ENCODE assay signal across 1 cellular context in genomic region chr1:28123461-28123961, GRCh38.
TF ChIP-seq lines count a peak whose summit lies in the region.

No MANE protein-coding gene starts in this region.

TF ChIP-seq in HepG2, 621 proteins besides CTCF, POLR2A, EP300 and RAD21:
- TF ChIP-seq CEBPB (IDR thresholded peaks at IDR 0.05; ENCODE audit: borderline replicate concordance, low read depth, low read length) (peak; percentile 79; the same call in 1 of the 2 replicates), ZNF775 (CRISPR knock-in tag; IDR thresholded peaks at IDR 0.05; ENCODE audit: borderline replicate concordance) (0 out of 2 replicates have a peak, but pooled peaks have one; percentile 57), CREBL2 (CRISPR knock-in tag; IDR thresholded peaks at IDR 0.05; ENCODE audit: borderline replicate concordance) (no peak), CEBPG (CRISPR knock-in tag; IDR thresholded peaks at IDR 0.05) (peak; percentile 60; the same call in 1 of the 2 replicates)
